19 cellular contexts compared by ENCODE assay signal in genomic region chr20:38202153-38202981, GRCh38. TPM values are rescaled to one million over a fixed set of nuclear protein-coding genes. Genes with fewer than 3 reads are reported as not detected.
DNase-seq lines count a peak whose midpoint lies in the region; ATAC-seq, FAIRE-seq and TF ChIP-seq lines count a peak whose summit lies in the region.
"Had no signal": no experiment of that assay in that cellular context is flagged by ENCODE, and none has a peak within 500 bp of the region (broad histone marks: within the 10 kb centered on the region; RNA-seq: fewer than 3 reads in every experiment).

No MANE protein-coding gene starts in this region.

- no peak for ATAC-seq in PC-3
- no peak for ATAC-seq in sciatic nerve
- ATAC-seq in esophagus mucosa, result no peak
- ATAC-seq: Right ventricle myocardium inferior had no signal

- POLR2A ChIA-PET in PC-3 (lab: Charles Lee; ENCODE audit: unreplicated experiment), result interaction anchor here (0.6 kb wide), 1 partner anchor 92 kb away, joined by 4 read pairs; no protein-coding TSS in a partner anchor

- no peak overlapping the region for H2AFZ ChIP-seq in PC-3 (ENCODE audit: low read length)

- no peaks in the 10 kb centered on the region for H3K27me3 ChIP-seq in H7 (ENCODE audit: control insufficient read depth, insufficient read depth, low read length)
- no peaks in the 10 kb centered on the region for H3K27me3 ChIP-seq in PC-3 (ENCODE audit: low read length)

- intact Hi-C loops in PC-3 (cut with micrococcal nuclease), result no loop called here
- intact Hi-C loops in sciatic nerve (cut with DNase I), result no loop called here

- no TSS peak for BruUV-seq in PC-3 (replicated peaks; lab: Mats Ljungman, UMichigan)

- no peaks in the 10 kb centered on the region for H4K20me1 ChIP-seq in PC-3 (ENCODE audit: low read length)

- DNase-seq in H7 (peak; percentile 26), PC-3 (no peak), islet precursor cell (peak; percentile 43), sciatic nerve (ENCODE audit: low spot score) (peak; percentile 32), D721Med (ENCODE audit: insufficient read length, low spot score) (no peak), AG08395 (ENCODE audit: low spot score) (no peak)
- DNase-seq: AML-193; CD4-positive, CD25-positive, alpha-beta regulatory T cell; HFFc6; NCI-H1417; NCI-H1930; NCI-H2171; NCI-H446 treated with DMSO at 0.1 percent for 48 hours; NCI-H774 had no signal

- CTCF ChIA-PET in PC-3 (lab: Charles Lee), result no interaction called here

- H3F3A ChIP-seq in PC-3 (ENCODE audit: low read length, unreplicated experiment), result no peaks in the 10 kb centered on the region

- H3K36me3 ChIP-seq in H7 (replicated peaks; ENCODE audit: control insufficient read depth, insufficient read depth, low read length), result no peaks in the 10 kb centered on the region
- H3K36me3 ChIP-seq in PC-3 (ENCODE audit: low read depth, low read length), result no peaks in the 10 kb centered on the region

- no peak overlapping the region for H3K9ac ChIP-seq in PC-3 (ENCODE audit: low read length)

- H3K4me3 ChIP-seq in H7 (ENCODE audit: insufficient read depth, low read depth, low read length) (no peak overlapping the region), PC-3 (ENCODE audit: low read length) (no peak overlapping the region)

- peak overlapping the region; percentile 54; the same call in 1 of the 2 replicates for H3K27ac ChIP-seq in PC-3 (ENCODE audit: low read length)

- H3K9me2 ChIP-seq in PC-3 (replicated peaks; ENCODE audit: low read length), result no peaks in the 10 kb centered on the region

- no peak overlapping the region for H3K4me2 ChIP-seq in PC-3 (ENCODE audit: low read length)

- H3K4me1 ChIP-seq in PC-3 (ENCODE audit: insufficient read depth, low read length), result peaks cover 15% of the 10 kb centered on the region; the same call in 1 of the 2 replicates
- H3K4me1 ChIP-seq: Caco-2 had no signal

- TF ChIP-seq CTCF in PC-3 (conservative IDR thresholded peaks at IDR 0.05; ENCODE audit: low read depth, low read length) (no peak), D721Med (IDR thresholded peaks at IDR 0.05; ENCODE audit: insufficient read depth, missing control alignments) (no peak)

- H3K79me2 ChIP-seq in PC-3 (ENCODE audit: low read length), result no peaks in the 10 kb centered on the region

- no peak for FAIRE-seq in D721Med (lab: Jason Lieb, UNC)

- no peaks in the 10 kb centered on the region for H3K9me3 ChIP-seq in PC-3 (ENCODE audit: low read length)

RNA-seq across cellular contexts. Expression of gene TGM2, which starts 37.3 kb away (rescaled TPM):
- 0.83 and 1.1 TPM in 2 replicates for total RNA-seq in H7 (2014; rRNA removed; shearing (Covaris generic))
- 583 and 773 TPM in 2 replicates for total RNA-seq in PC-3 (2014; rRNA removed)
- 70.3 TPM for total RNA-seq in sciatic nerve
- total RNA-seq in esophagus mucosa, result 9.6 TPM
- total RNA-seq: CD4-positive, CD25-positive, alpha-beta regulatory T cell had no signal

RNA-seq across cellular contexts. Expression of gene KIAA1755, which starts 58.2 kb away (rescaled TPM):
- 0.24 and 0.78 TPM in 2 replicates for total RNA-seq in H7 (2014; rRNA removed; shearing (Covaris generic))
- total RNA-seq in PC-3 (2014; rRNA removed), result 0.44 and 0.86 TPM in 2 replicates
- total RNA-seq in sciatic nerve, result 56.0 TPM
- 0.32 TPM for total RNA-seq in esophagus mucosa
- total RNA-seq: A673; CD4-positive, CD25-positive, alpha-beta regulatory T cell; H4 had no signal

Comparison
In these comparisons a context has a peak if more than half of its experiments do, and no peak if none do; other contexts are left out.
1. DNase-seq: peak in H7 (single experiment), islet precursor cell (single experiment) and sciatic nerve (single experiment); none in PC-3 (single experiment), D721Med (single experiment) and AG08395 (single experiment).
2. RNA of gene KIAA1755, which starts 58.2 kb away (total RNA-seq): 56.0 TPM in sciatic nerve (single experiment); 0.44 to 0.86 TPM in PC-3, 0.32 TPM in esophagus mucosa (single experiment) and 0.24 to 0.78 TPM in H7; every median in the first group is over 10 times any median in the second.